Comparison of ENCODE assay signal across 8 cellular contexts in genomic region chr16:54193656-54194007, GRCh38.
DNase-seq lines count a peak whose midpoint lies in the region; ATAC-seq lines count a peak whose summit lies in the region.

No MANE protein-coding gene starts in this region.

- no peak overlapping the region for H2BK5ac ChIP-seq in trophoblast cell (ENCODE audit: low read depth, low read length, poor library complexity)

- no peak overlapping the region for H3K9ac ChIP-seq in trophoblast cell (ENCODE audit: low read length)

- H2BK120ac ChIP-seq in trophoblast cell (ENCODE audit: insufficient read depth, low read length, poor library complexity) = no peak overlapping the region

- no peaks in the 10 kb centered on the region for H3K36me3 ChIP-seq in trophoblast cell (ENCODE audit: control insufficient read depth in 1 of 2, insufficient read depth in 2 of 2, low read length in 2 of 2)

- no peaks in the 10 kb centered on the region for H3K79me2 ChIP-seq in trophoblast cell (ENCODE audit: control insufficient read depth, insufficient read depth, low read length, poor library complexity)

- H3K4me1 Mint-ChIP-seq in activated naive CD8-positive, alpha-beta T cell treated with anti-CD3 and anti-CD28 coated beads, Interleukin-2, amount 50 U/mL, for 24 hours = no peaks in the 10 kb centered on the region

- H3K14ac ChIP-seq in trophoblast cell (ENCODE audit: low read length) = no peak overlapping the region

- H3K18ac ChIP-seq in trophoblast cell (ENCODE audit: low read length) = no peak overlapping the region

- H3K27ac Mint-ChIP-seq in activated naive CD8-positive, alpha-beta T cell treated with anti-CD3 and anti-CD28 coated beads, Interleukin-2, amount 50 U/mL, for 24 hours = no peak overlapping the region

- H3K27me3 Mint-ChIP-seq in activated naive CD8-positive, alpha-beta T cell treated with anti-CD3 and anti-CD28 coated beads, Interleukin-2, amount 50 U/mL, for 24 hours = peaks cover 16% of the 10 kb centered on the region

- H3K27ac ChIP-seq in trophoblast cell (ENCODE audit: low read depth, low read length) = no peak overlapping the region

- no peak overlapping the region for H2BK12ac ChIP-seq in trophoblast cell (ENCODE audit: low read length)

- peaks cover 3 to 9% of the 10 kb centered on the region in 2 experiments for H3K4me1 ChIP-seq in trophoblast cell (ENCODE audit: control insufficient read depth in 1 of 2, insufficient read depth in 2 of 2, low read length in 2 of 2)

- intact Hi-C loops in cardiac septum (cut with DNase I) = loop anchor here (5.0 to 10.0 kb wide), 3 partner anchors 94 to 741 kb away; partner anchors contain the start of genes IRX3 and IRX5

- H3K9me3 ChIP-seq in trophoblast cell (ENCODE audit: insufficient read depth, low read depth, low read length) = no peaks in the 10 kb centered on the region

- no peaks in the 10 kb centered on the region for H3K36me3 Mint-ChIP-seq in activated naive CD8-positive, alpha-beta T cell treated with anti-CD3 and anti-CD28 coated beads, Interleukin-2, amount 50 U/mL, for 24 hours (ENCODE audit: low read depth)

- H3K23ac ChIP-seq in trophoblast cell (ENCODE audit: low read length) = no peak overlapping the region

- H3K4me2 ChIP-seq in trophoblast cell (ENCODE audit: low read length) = peak overlapping the region; percentile 65

- H3K79me1 ChIP-seq in trophoblast cell (ENCODE audit: low read length) = peaks cover 2% of the 10 kb centered on the region

- no peak overlapping the region for H4K91ac ChIP-seq in trophoblast cell (ENCODE audit: low read depth, low read length)

- H2AFZ ChIP-seq in trophoblast cell (ENCODE audit: insufficient read depth, low read length, poor library complexity) = peak overlapping the region; percentile 11

- DNase-seq in DMS53 treated with DMSO at 0.1 percent for 48 hours (lab: John Stamatoyannopoulos, UW; ENCODE audit: unreplicated experiment) = peak; percentile 84
- peak; percentile 35 to 79 for DNase-seq in NCI-H526 (lab: John Stamatoyannopoulos, UW)
- DNase-seq in activated naive CD8-positive, alpha-beta T cell treated with anti-CD3 and anti-CD28 coated beads, Interleukin-2, amount 50 U/mL, for 24 hours = peak; percentile 39
- peak; percentile 88 for DNase-seq in cardiac septum (ENCODE audit: low spot score)
- DNase-seq in trophoblast cell = peak; percentile 40 to 71
- no peak for DNase-seq in activated effector memory CD4-positive, alpha-beta T cell treated with Interleukin-2 at 50 U/mL for 16 hours

- no peak overlapping the region for H4K12ac ChIP-seq in trophoblast cell (ENCODE audit: low read depth, low read length)

- no peak overlapping the region for H3K4ac ChIP-seq in trophoblast cell (ENCODE audit: low read depth, low read length)

- no peak overlapping the region for H2AK5ac ChIP-seq in trophoblast cell (ENCODE audit: low read length)

- WGBS in trophoblast cell (ENCODE audit: extremely low coverage, insufficient coverage, insufficient read length) = no CpG with 5 or more reads among the region's 17 CpGs

- peak overlapping the region; percentile 55 for H4K8ac ChIP-seq in trophoblast cell (ENCODE audit: low read depth, low read length)

- H3K4me3 ChIP-seq in trophoblast cell (ENCODE audit: low read depth, low read length) = no peak overlapping the region

- ATAC-seq in GM19455 (IDR thresholded peaks at IDR 0.05; ENCODE audit: unreplicated experiment) = peak; percentile 89
- peak; percentile 93 for ATAC-seq in HG03469 (IDR thresholded peaks at IDR 0.05; ENCODE audit: unreplicated experiment)
- peak; percentile 37 for ATAC-seq in activated naive CD8-positive, alpha-beta T cell treated with anti-CD3 and anti-CD28 coated beads, Interleukin-2, amount 50 U/mL, for 24 hours

- peaks cover 4% of the 10 kb centered on the region for H3K9me3 Mint-ChIP-seq in activated naive CD8-positive, alpha-beta T cell treated with anti-CD3 and anti-CD28 coated beads, Interleukin-2, amount 50 U/mL, for 24 hours

- no peak overlapping the region for H3K4me3 Mint-ChIP-seq in activated naive CD8-positive, alpha-beta T cell treated with anti-CD3 and anti-CD28 coated beads, Interleukin-2, amount 50 U/mL, for 24 hours

- H3K27me3 ChIP-seq in trophoblast cell (ENCODE audit: insufficient read depth, low read length) = no peaks in the 10 kb centered on the region

Comparison
In these comparisons a context has a peak if more than half of its experiments do, and no peak if none do; other contexts are left out.
1. ATAC-seq: peak in every context shown above with its lines; median percentile 93 in HG03469; 89 in GM19455; 37 in activated naive CD8-positive, alpha-beta T cell treated with anti-CD3 and anti-CD28 coated beads, Interleukin-2, amount 50 U/mL, for 24 hours.